In genomic region chr6:162857321-162857720, GRCh38 we compare ENCODE assay signal across 9 cellular contexts.
DNase-seq lines count a peak whose midpoint lies in the region; ATAC-seq and TF ChIP-seq lines count a peak whose summit lies in the region.
"Had no signal": no experiment of that assay in that cellular context is flagged by ENCODE, and none has a peak within 500 bp of the region (broad histone marks: within the 10 kb centered on the region; RNA-seq: fewer than 3 reads in every experiment).

No MANE protein-coding gene starts in this region.

- no peaks in the 10 kb centered on the region for H3K27me3 ChIP-seq in GM23338 (ENCODE audit: insufficient read depth)
- H3K27me3 ChIP-seq in adipocyte (replicated peaks; ENCODE audit: control insufficient read depth, insufficient read depth, low read length): no peaks in the 10 kb centered on the region
- H3K27me3 ChIP-seq in heart right ventricle: no peaks in the 10 kb centered on the region
- H3K27me3 ChIP-seq in psoas muscle (ENCODE audit: insufficient read depth in 3 of 3, low read length in 2 of 3): no peaks in the 10 kb centered on the region
- H3K27me3 ChIP-seq in H7 (ENCODE audit: control insufficient read depth, insufficient read depth, low read length): no peaks in the 10 kb centered on the region

- H3K79me2 ChIP-seq in GM23338 (replicated peaks; ENCODE audit: insufficient read depth): no peaks in the 10 kb centered on the region

- peak; percentile 9 for DNase-seq in GM23338 (ENCODE audit: low spot score)
- no peak for DNase-seq in adipocyte (ENCODE audit: low read depth)
- DNase-seq in heart right ventricle: no peak
- no peak for DNase-seq in psoas muscle
- no peak for DNase-seq in NAMALWA (ENCODE audit: low spot score)
- no peak for DNase-seq in NCI-H446 treated with DMSO at 0.1 percent for 48 hours (lab: John Stamatoyannopoulos, UW)
- no peak for DNase-seq in H7

- peaks cover 5% of the 10 kb centered on the region; the same call in 1 of the 3 replicates for H3K9me3 Mint-ChIP-seq in GM23338
- H3K9me3 Mint-ChIP-seq: T-helper 1 cell treated with Interleukin-12 subunit alpha and Interleukin-12 subunit beta and Interleukin-4 antibody, amounts not matched to agents 30 μg/mL and 1 μg/mL, for 36 hours had no signal

- peak overlapping the region; percentile 46 for H3K9ac ChIP-seq in adipocyte (ENCODE audit: low read length)

- H3K36me3 ChIP-seq in GM23338 (ENCODE audit: insufficient read depth) (no peaks in the 10 kb centered on the region), adipocyte (ENCODE audit: control insufficient read depth, insufficient read depth, low read length, severe bottlenecking) (no peaks in the 10 kb centered on the region), heart right ventricle (no peaks in the 10 kb centered on the region), psoas muscle (ENCODE audit: insufficient read depth in 1 of 2, low read depth in 1 of 2) (no peaks in the 10 kb centered on the region), H7 (replicated peaks; ENCODE audit: control insufficient read depth, insufficient read depth, low read length) (no peaks in the 10 kb centered on the region)

- H3K4me3 ChIP-seq in GM23338 (peak overlapping the region; percentile 40), adipocyte (ENCODE audit: low read length) (peak overlapping the region; percentile 73), heart right ventricle (peak overlapping the region in 7 of 10 donors; percentile 16 to 43 (median 36)), psoas muscle (peak overlapping the region; percentile 61), H7 (ENCODE audit: insufficient read depth, low read depth, low read length) (no peak overlapping the region)

- H3K4me2 ChIP-seq in GM23338: peak overlapping the region; percentile 63

- H4K20me1 ChIP-seq in GM23338 (replicated peaks; ENCODE audit: insufficient read depth): no peaks in the 10 kb centered on the region

- intact Hi-C loops in heart right ventricle (cut with DNase I) (loop anchor here in 5 of 10 donors (5.0 to 10.0 kb wide), 4 partner anchors 317 to 750 kb away; partner anchors contain the start of gene QKI (in 3 of the 5)), psoas muscle (cut with DNase I) (loop anchor here in 1 of 2 donors (5.0 kb wide), 1 partner anchor 555 kb away; the partner anchor contains the start of gene QKI)

- H3K36me3 Mint-ChIP-seq in GM23338 (ENCODE audit: low read depth): peaks cover 14% of the 10 kb centered on the region; the same call in 2 of the 3 replicates

- ATAC-seq in GM23338 (peak; percentile 30), heart right ventricle (peak in 1 of 8 donors; percentile 43), psoas muscle (peak in 1 of 4 donors; percentile 26), HG03521 (IDR thresholded peaks at IDR 0.05; ENCODE audit: unreplicated experiment) (no peak)

- TF ChIP-seq CTCF in GM23338 (conservative IDR thresholded peaks at IDR 0.05; ENCODE audit: low read depth in 2 of 2) (no peak), heart right ventricle (IDR thresholded peaks at IDR 0.05) (no peak), psoas muscle (IDR thresholded peaks at IDR 0.05) (no peak)

- H3F3A ChIP-seq in GM23338 (replicated peaks; ENCODE audit: low read depth): no peaks in the 10 kb centered on the region

- H3K27me3 Mint-ChIP-seq in GM23338 (ENCODE audit: insufficient read depth, low read depth, poor library complexity): peaks cover 4% of the 10 kb centered on the region

- H3K27ac Mint-ChIP-seq in GM23338: peak overlapping the region; percentile 99
- H3K27ac Mint-ChIP-seq: T-helper 1 cell treated with Interleukin-12 subunit alpha and Interleukin-12 subunit beta and Interleukin-4 antibody, amounts not matched to agents 30 μg/mL and 1 μg/mL, for 36 hours had no signal

- H2AFZ ChIP-seq in GM23338: peak overlapping the region; percentile 40; the same call in 1 of the 2 replicates

- peaks cover 36% of the 10 kb centered on the region for H3K4me1 Mint-ChIP-seq in GM23338

- no peaks in the 10 kb centered on the region for H3K9me3 ChIP-seq in adipocyte (ENCODE audit: control insufficient read depth, low read length)
- no peaks in the 10 kb centered on the region for H3K9me3 ChIP-seq in heart right ventricle
- no peaks in the 10 kb centered on the region for H3K9me3 ChIP-seq in psoas muscle

- H3K4me3 Mint-ChIP-seq in GM23338: peak overlapping the region; percentile 62
- H3K4me3 Mint-ChIP-seq: T-helper 1 cell treated with Interleukin-12 subunit alpha and Interleukin-12 subunit beta and Interleukin-4 antibody, amounts not matched to agents 30 μg/mL and 1 μg/mL, for 36 hours had no signal

- 0 out of 2 replicates have a peak, but pooled peaks cover 10% of the 10 kb centered on the region for H3K9me2 ChIP-seq in GM23338 (ENCODE audit: insufficient read depth)

- 29 to 40% methylated on average over 2 of the region's 2 CpGs for WGBS in heart right ventricle, 2 donors
- WGBS in psoas muscle, 3 donors: 28 to 30% (median 29%) methylated on average over 2 of the region's 2 CpGs

- H3K4me1 ChIP-seq in GM23338 (ENCODE audit: insufficient read depth): peaks cover 17% of the 10 kb centered on the region
- peaks cover 6% of the 10 kb centered on the region for H3K4me1 ChIP-seq in adipocyte (ENCODE audit: control insufficient read depth, insufficient read depth, low read length)
- H3K4me1 ChIP-seq in heart right ventricle: peaks cover 0 to 10% (median 0%) of the 10 kb centered on the region in 9 donors
- H3K4me1 ChIP-seq in psoas muscle: no peaks in the 10 kb centered on the region

- peak overlapping the region; percentile 87 for H3K27ac ChIP-seq in GM23338 (ENCODE audit: low read depth)
- peak overlapping the region in 9 of 10 donors; percentile 6 to 74 (median 54) for H3K27ac ChIP-seq in heart right ventricle
- peak overlapping the region; percentile 72 for H3K27ac ChIP-seq in psoas muscle

TF ChIP-seq in GM23338, 12 proteins besides CTCF, POLR2A, EP300 and RAD21:
- TF ChIP-seq NANOG (IDR thresholded peaks at IDR 0.05; ENCODE audit: borderline replicate concordance) (peak; percentile 68), EZH2phosphoT487 (IDR thresholded peaks at IDR 0.05; ENCODE audit: unreplicated experiment) (no peak)
